ENCODE assay signal across 8 cellular contexts in genomic region chr1:156756355-156756754, GRCh38.
"Had no signal": no experiment of that assay in that cellular context is flagged by ENCODE, and none has a peak within 500 bp of the region (broad histone marks: within the 10 kb centered on the region; RNA-seq: fewer than 3 reads in every experiment).

No MANE protein-coding gene starts in this region.

- FAIRE-seq: G401.6, GM12878, GM12891, GM12892, GM18507, GM19239 had no signal

- DNase-seq: GDM1, GF-D8 had no signal

- H3K4me3 ChIP-seq: GM12878 had no signal

- ATAC-seq: GM12878 had no signal
